19 cellular contexts compared by ENCODE assay signal in genomic region chr6:50543666-50544065, GRCh38.
"Had no signal": no experiment of that assay in that cellular context is flagged by ENCODE, and none has a peak within 500 bp of the region (broad histone marks: within the 10 kb centered on the region; RNA-seq: fewer than 3 reads in every experiment).

No MANE protein-coding gene starts in this region.

- H3K4me3 ChIP-seq: ascending aorta, body of pancreas had no signal

- H3K27me3 ChIP-seq: ascending aorta, body of pancreas had no signal

- H3K27ac ChIP-seq: ascending aorta, body of pancreas, VCaP had no signal

- H3K4me2 ChIP-seq: SK-N-SH had no signal

- DNase-seq: activated CD4-positive, alpha-beta memory T cell treated with anti-CD3 and anti-CD28 coated beads, Interleukin-2, amount 10 ng/mL, durations not matched to agents 7 days and 5 days; activated CD4-positive, alpha-beta T cell treated with anti-CD3 and anti-CD28 coated beads for 36 hours; activated CD4-positive, alpha-beta T cell treated with anti-CD3 and anti-CD28 coated beads, Interleukin-2, amount 50 U/mL, for 1 hour; activated CD8-positive, alpha-beta memory T cell treated with anti-CD3 and anti-CD28 coated beads, Interleukin-2, amount 50 U/mL, for 4 hours; activated T-cell treated with anti-CD3 and anti-CD28 coated beads, Interleukin-2, amount 50 U/mL, for 1 hour; body of pancreas; KG1; NCI-H1048; NCI-H1930; NCI-H446; NK-92 treated with Interleukin-12 subunit alpha and Interleukin-12 subunit beta, amount 100 ng/mL, for 24 hours; OCI-M1; RPMI8226; SK-N-SH; T-helper 1 cell had no signal

- H3K36me3 ChIP-seq: ascending aorta had no signal

- ATAC-seq: activated CD4-positive, alpha-beta T cell treated with anti-CD3 and anti-CD28 coated beads for 36 hours; body of pancreas; Panc1; Right ventricle myocardium inferior had no signal

- H3K4me1 ChIP-seq: ascending aorta, body of pancreas had no signal

- H3K9ac ChIP-seq: SK-N-SH had no signal
